In the genomic region with DNA sequence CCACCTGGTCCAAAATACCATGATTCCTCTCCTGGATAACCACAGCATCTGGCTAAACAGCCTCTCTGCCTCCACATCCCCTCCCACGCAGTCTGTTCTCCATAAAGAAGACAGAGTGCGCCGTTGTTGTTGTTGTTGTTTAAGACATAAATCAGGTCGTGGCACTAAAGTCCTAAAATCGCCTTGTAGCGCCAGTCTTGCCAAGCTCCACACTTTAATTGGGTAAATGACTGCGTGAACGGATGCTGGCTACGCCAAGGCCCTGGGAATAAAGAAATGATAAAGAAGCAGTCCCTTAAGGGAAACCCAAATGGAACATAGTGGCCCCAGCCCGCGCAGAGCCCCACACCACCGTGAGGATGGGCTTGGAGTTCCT, we compare ENCODE assay signal across 9 cellular contexts. TPM values are rescaled to one million over a fixed set of nuclear protein-coding genes. Genes with fewer than 3 reads are reported as not detected.
A peak's percentile ranks its signal among the peaks of the same experiment; 100 is the strongest.
DNase-seq lines count a peak whose midpoint lies in the region; ATAC-seq lines count a peak whose summit lies in the region.
"Had no signal": no experiment of that assay in that cellular context is flagged by ENCODE, and none has a peak within 500 bp of the region (broad histone marks: within the 10 kb centered on the region; RNA-seq: fewer than 3 reads in every experiment).

No MANE protein-coding gene starts in this region.

- H3K36me3 ChIP-seq in subcutaneous abdominal adipose tissue (ENCODE audit: control insufficient read depth in 5 of 5, insufficient read depth in 5 of 5, low read length in 5 of 5) = no peaks in the 10 kb centered on the region

- no peaks in the 10 kb centered on the region for H3K27me3 ChIP-seq in subcutaneous abdominal adipose tissue (ENCODE audit: control insufficient read depth in 5 of 5, insufficient read depth in 4 of 5, low read length in 5 of 5)

- no peaks in the 10 kb centered on the region for H3K9me3 Mint-ChIP-seq in activated T-helper 17 cell treated with anti-CD3 and anti-CD28 coated beads, Interleukin-2, amount 50 U/mL, for 72 hours
- H3K9me3 Mint-ChIP-seq in immature natural killer cell = no peaks in the 10 kb centered on the region

- H3K36me3 Mint-ChIP-seq in activated T-helper 17 cell treated with anti-CD3 and anti-CD28 coated beads, Interleukin-2, amount 50 U/mL, for 72 hours (ENCODE audit: low read depth) = peaks cover 43% of the 10 kb centered on the region
- H3K36me3 Mint-ChIP-seq in immature natural killer cell = no peaks in the 10 kb centered on the region

- peak; percentile 74 for DNase-seq in NCI-H748 (lab: John Stamatoyannopoulos, UW; ENCODE audit: unreplicated experiment)
- DNase-seq in NCI-H748 treated with DMSO at 0.1 percent for 48 hours (lab: John Stamatoyannopoulos, UW) = no peak
- DNase-seq in immature natural killer cell = no peak
- DNase-seq in middle frontal gyrus (ENCODE audit: extremely low spot score, low spot score) = no peak
- no peak for DNase-seq in stimulated activated CD4-positive, alpha-beta T cell treated with anti-CD3 and anti-CD28 coated beads, Interleukin-4, amount 100 ng/mL, for 4 hours
- no peak for DNase-seq in DMS114 treated with DMSO at 0.1 percent for 48 hours (lab: John Stamatoyannopoulos, UW; ENCODE audit: unreplicated experiment)

- H3K27me3 Mint-ChIP-seq in activated T-helper 17 cell treated with anti-CD3 and anti-CD28 coated beads, Interleukin-2, amount 50 U/mL, for 72 hours = peaks cover 7% of the 10 kb centered on the region
- peaks cover 0 to 3% (median 1%) of the 10 kb centered on the region in 3 donors for H3K27me3 Mint-ChIP-seq in immature natural killer cell (ENCODE audit: low read depth in 3 of 3)

- peak overlapping the region; percentile 85 for H3K27ac Mint-ChIP-seq in activated T-helper 17 cell treated with anti-CD3 and anti-CD28 coated beads, Interleukin-2, amount 50 U/mL, for 72 hours
- peak overlapping the region; percentile 20 to 87 (median 67) for H3K27ac Mint-ChIP-seq in immature natural killer cell

- H3K4me1 Mint-ChIP-seq in activated T-helper 17 cell treated with anti-CD3 and anti-CD28 coated beads, Interleukin-2, amount 50 U/mL, for 72 hours = peaks cover 38% of the 10 kb centered on the region
- peaks cover 39 to 48% of the 10 kb centered on the region in 2 donors for H3K4me1 Mint-ChIP-seq in immature natural killer cell

- no peak overlapping the region for H3K27ac ChIP-seq in subcutaneous abdominal adipose tissue (ENCODE audit: low read depth, low read length)

- H3K9me3 ChIP-seq in subcutaneous abdominal adipose tissue (ENCODE audit: control insufficient read depth in 5 of 5, low read length in 5 of 5) = no peaks in the 10 kb centered on the region

- H3K4me3 ChIP-seq in subcutaneous abdominal adipose tissue (ENCODE audit: low read depth in 1 of 5, low read length in 5 of 5) = peak overlapping the region; percentile 60 to 93 (median 84)

- H3K9ac ChIP-seq in subcutaneous abdominal adipose tissue (ENCODE audit: low read length in 5 of 5) = peak overlapping the region in 4 of 5 donors; percentile 11 to 63 (median 43)

- ATAC-seq in activated T-helper 17 cell treated with anti-CD3 and anti-CD28 coated beads, Interleukin-2, amount 50 U/mL, for 72 hours (replicated peaks) = no peak

- peaks cover 7 to 32% (median 18%) of the 10 kb centered on the region in 5 donors for H3K4me1 ChIP-seq in subcutaneous abdominal adipose tissue (ENCODE audit: control insufficient read depth in 5 of 5, insufficient read depth in 5 of 5, low read length in 5 of 5)

- H3K4me3 Mint-ChIP-seq in activated T-helper 17 cell treated with anti-CD3 and anti-CD28 coated beads, Interleukin-2, amount 50 U/mL, for 72 hours = peak overlapping the region; percentile 92
- H3K4me3 Mint-ChIP-seq in immature natural killer cell = peak overlapping the region; percentile 81 to 92 (median 89)

RNA-seq across cellular contexts. Expression of a gene that starts 0.4 kb away (rescaled TPM):
- 100 to 1,000 TPM; 225 to 256 TPM for total RNA-seq in activated T-helper 17 cell treated with anti-CD3 and anti-CD28 coated beads, Interleukin-2, amount 50 U/mL, for 72 hours
- polyA plus RNA-seq in immature natural killer cell = 10 to 100 TPM; 24.4 to 40.3 (median 24.9) TPM

RNA-seq across cellular contexts. Expression of a gene that starts 34.0 kb away (rescaled TPM):
- total RNA-seq in activated T-helper 17 cell treated with anti-CD3 and anti-CD28 coated beads, Interleukin-2, amount 50 U/mL, for 72 hours = not detected
- not detected for polyA plus RNA-seq in immature natural killer cell
- total RNA-seq: pulmonary artery endothelial cell had no signal
